In the genomic region with DNA sequence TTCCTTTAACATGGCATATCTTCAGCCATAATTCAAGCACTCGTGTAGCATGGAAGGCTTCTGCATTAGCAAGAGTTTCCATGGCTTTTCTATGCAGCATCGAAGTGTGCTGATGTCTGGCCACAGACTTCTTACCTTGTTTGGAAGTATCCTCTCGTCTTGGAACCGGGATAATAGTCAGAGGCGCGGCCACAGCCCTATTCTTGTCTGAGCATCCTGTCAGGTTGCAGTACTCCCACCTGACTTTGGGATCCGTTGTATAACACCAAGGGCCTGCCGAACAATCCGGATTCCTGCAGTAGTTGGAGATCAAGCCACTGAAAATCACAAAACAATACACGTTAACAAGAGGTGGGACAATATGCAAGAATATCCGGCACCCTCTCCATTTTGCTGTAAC, we compare ENCODE assay signal across 34 cellular contexts.
"Had no signal": no experiment of that assay in that cellular context is flagged by ENCODE, and none has a peak within 500 bp of the region (broad histone marks: within the 10 kb centered on the region; RNA-seq: fewer than 3 reads in every experiment).

No MANE protein-coding gene starts in this region.

- H3K27ac ChIP-seq: KMS-11 had no signal

- H3K27me3 ChIP-seq: MG63 had no signal

- H3K36me3 ChIP-seq: MG63 had no signal

- DNase-seq: Karpas-422, Kasumi-1, MG63, MM.1S, MV-4-11, NCI-H1048, NCI-H1092, NCI-H1092 treated with DMSO at 0.1 percent for 48 hours, NCI-H1105, NCI-H1105 treated with DMSO at 0.1 percent for 48 hours, NCI-H1417, NCI-H1417 treated with DMSO at 0.1 percent for 48 hours, NCI-H1436, NCI-H1436 treated with DMSO at 0.1 percent for 48 hours, NCI-H146, NCI-H1694, NCI-H1694 treated with DMSO at 0.1 percent for 48 hours, NCI-H187, NCI-H187 treated with DMSO at 0.1 percent for 48 hours, NCI-H1930, NCI-H2029, NCI-H2029 treated with DMSO at 0.1 percent for 48 hours, NCI-H2081, NCI-H2081 treated with DMSO at 0.1 percent for 48 hours, NCI-H2107, NCI-H2171, NCI-H2171 treated with DMSO at 0.1 percent for 48 hours, NCI-H2227 treated with DMSO at 0.1 percent for 48 hours, NCI-H226, NCI-H345, NCI-H446, NCI-H446 treated with DMSO at 0.1 percent for 48 hours, NCI-H510A had no signal

- H3K4me3 ChIP-seq: MG63 had no signal

- H3K9me3 ChIP-seq: MG63 had no signal
